24 cellular contexts compared by ENCODE assay signal in the genomic region with DNA sequence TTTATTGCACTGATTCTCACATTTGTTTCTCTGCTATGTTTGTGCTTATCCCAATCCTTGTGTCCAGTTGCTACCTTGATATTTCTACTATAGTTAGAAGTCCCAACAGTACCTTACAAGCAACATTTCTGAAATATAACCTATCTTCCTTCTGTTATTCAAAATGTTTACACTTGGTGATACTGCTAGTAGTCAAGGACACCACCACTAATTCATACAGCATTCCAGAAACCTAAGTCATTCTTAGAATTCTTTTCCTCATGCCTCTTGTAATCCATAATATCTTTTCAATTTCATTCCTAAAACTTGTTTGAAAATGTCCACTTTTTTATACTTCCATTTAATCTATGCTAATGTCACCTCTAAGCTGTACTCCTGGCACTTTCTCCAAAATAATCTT.
"Had no signal": no experiment of that assay in that cellular context is flagged by ENCODE, and none has a peak within 500 bp of the region (broad histone marks: within the 10 kb centered on the region; RNA-seq: fewer than 3 reads in every experiment).

No MANE protein-coding gene starts in this region.

- H3K27me3 ChIP-seq: body of pancreas, MG63, SJSA1 had no signal

- H3K27ac ChIP-seq: body of pancreas, KMS-11, SJSA1 had no signal

- H3K4me3 Mint-ChIP-seq: activated CD8-positive, alpha-beta T cell treated with anti-CD3 and anti-CD28 coated beads for 36 hours; activated naive CD4-positive, alpha-beta T cell treated with anti-CD3 and anti-CD28 coated beads, Interleukin-2, amount 10 ng/mL, durations not matched to agents 7 days and 5 days; activated naive CD8-positive, alpha-beta T cell treated with anti-CD3 and anti-CD28 coated beads for 36 hours; activated T-cell treated with anti-CD3 and anti-CD28 coated beads, Interleukin-2, amount 50 U/mL, for 72 hours; central memory CD8-positive, alpha-beta T cell; T-helper 1 cell treated with Interleukin-12 subunit alpha and Interleukin-12 subunit beta and Interleukin-4 antibody, amounts not matched to agents 30 μg/mL and 1 μg/mL, for 36 hours had no signal

- H3K9me3 Mint-ChIP-seq: activated CD8-positive, alpha-beta T cell treated with anti-CD3 and anti-CD28 coated beads for 36 hours; activated naive CD4-positive, alpha-beta T cell treated with anti-CD3 and anti-CD28 coated beads, Interleukin-2, amount 10 ng/mL, durations not matched to agents 7 days and 5 days; T-helper 1 cell treated with Interleukin-12 subunit alpha and Interleukin-12 subunit beta and Interleukin-4 antibody, amounts not matched to agents 30 μg/mL and 1 μg/mL, for 36 hours had no signal

- ATAC-seq: activated CD4-positive, CD25-positive, alpha-beta regulatory T cell treated with anti-CD3 and anti-CD28 coated beads, Interleukin-2, amount 50 U/mL, for 24 hours; activated CD8-positive, alpha-beta T cell treated with anti-CD3 and anti-CD28 coated beads for 36 hours; activated T-cell treated with anti-CD3 and anti-CD28 coated beads, Interleukin-2, amount 50 U/mL, for 72 hours; body of pancreas; SK-N-SH treated with all-trans-retinoic acid at 6 μM for 48 hours had no signal

- H3K27ac Mint-ChIP-seq: activated CD8-positive, alpha-beta T cell treated with anti-CD3 and anti-CD28 coated beads for 36 hours; activated naive CD4-positive, alpha-beta T cell treated with anti-CD3 and anti-CD28 coated beads, Interleukin-2, amount 10 ng/mL, durations not matched to agents 7 days and 5 days; activated naive CD8-positive, alpha-beta T cell treated with anti-CD3 and anti-CD28 coated beads for 36 hours; activated T-cell treated with anti-CD3 and anti-CD28 coated beads, Interleukin-2, amount 50 U/mL, for 72 hours; activated T-helper 2 cell treated with anti-CD3 and anti-CD28 coated beads, Interferon-gamma antibody, Interleukin-2, Interleukin-4, amounts not matched to agents 10 μg/mL and 5 μg/mL and 100 μg/mL, durations not matched to agents 14 hours and 24 hours and 36 hours; T-helper 1 cell treated with Interleukin-12 subunit alpha and Interleukin-12 subunit beta and Interleukin-4 antibody, amounts not matched to agents 30 μg/mL and 1 μg/mL, for 36 hours had no signal

- DNase-seq: activated CD4-positive, alpha-beta T cell treated with anti-CD3 and anti-CD28 coated beads for 4 hours; activated CD8-positive, alpha-beta memory T cell treated with anti-CD3 and anti-CD28 coated beads, Interleukin-2, amount 50 U/mL, for 4 hours; activated CD8-positive, alpha-beta T cell treated with anti-CD3 and anti-CD28 coated beads for 36 hours; activated gamma-delta T cell treated with Interleukin-2 at 50 U/mL for 16 hours; activated naive CD4-positive, alpha-beta T cell treated with anti-CD3 and anti-CD28 coated beads, Interleukin-2, amount 10 ng/mL, durations not matched to agents 7 days and 5 days; activated naive CD8-positive, alpha-beta T cell treated with anti-CD3 and anti-CD28 coated beads for 36 hours; activated T-cell treated with anti-CD3 and anti-CD28 coated beads, Interleukin-2, amount 50 U/mL, for 72 hours; body of pancreas; MG63; MV-4-11; NCI-H1092 treated with DMSO at 0.1 percent for 48 hours; NCI-H1436; NCI-H1694 treated with DMSO at 0.1 percent for 48 hours; NCI-H2029 treated with DMSO at 0.1 percent for 48 hours; NCI-H510A treated with DMSO at 0.1 percent for 48 hours; NCI-H69; SHP77 had no signal

- H3K4me1 ChIP-seq: SJSA1 had no signal

- H3K9me3 ChIP-seq: body of pancreas, MG63, SJSA1 had no signal

- H3K27me3 Mint-ChIP-seq: activated CD8-positive, alpha-beta T cell treated with anti-CD3 and anti-CD28 coated beads for 36 hours; activated naive CD4-positive, alpha-beta T cell treated with anti-CD3 and anti-CD28 coated beads, Interleukin-2, amount 10 ng/mL, durations not matched to agents 7 days and 5 days; activated naive CD8-positive, alpha-beta T cell treated with anti-CD3 and anti-CD28 coated beads for 36 hours; central memory CD8-positive, alpha-beta T cell had no signal

- H3K4me1 Mint-ChIP-seq: activated naive CD4-positive, alpha-beta T cell treated with anti-CD3 and anti-CD28 coated beads, Interleukin-2, amount 10 ng/mL, durations not matched to agents 7 days and 5 days; activated naive CD8-positive, alpha-beta T cell treated with anti-CD3 and anti-CD28 coated beads for 36 hours; central memory CD8-positive, alpha-beta T cell had no signal

- H3K36me3 Mint-ChIP-seq: activated naive CD4-positive, alpha-beta T cell treated with anti-CD3 and anti-CD28 coated beads, Interleukin-2, amount 10 ng/mL, durations not matched to agents 7 days and 5 days; activated naive CD8-positive, alpha-beta T cell treated with anti-CD3 and anti-CD28 coated beads for 36 hours had no signal

- H3K36me3 ChIP-seq: MG63, SJSA1 had no signal

- H3K4me3 ChIP-seq: body of pancreas, MG63, SJSA1 had no signal
